Comparison of ENCODE assay signal across 15 cellular contexts in the genomic region with DNA sequence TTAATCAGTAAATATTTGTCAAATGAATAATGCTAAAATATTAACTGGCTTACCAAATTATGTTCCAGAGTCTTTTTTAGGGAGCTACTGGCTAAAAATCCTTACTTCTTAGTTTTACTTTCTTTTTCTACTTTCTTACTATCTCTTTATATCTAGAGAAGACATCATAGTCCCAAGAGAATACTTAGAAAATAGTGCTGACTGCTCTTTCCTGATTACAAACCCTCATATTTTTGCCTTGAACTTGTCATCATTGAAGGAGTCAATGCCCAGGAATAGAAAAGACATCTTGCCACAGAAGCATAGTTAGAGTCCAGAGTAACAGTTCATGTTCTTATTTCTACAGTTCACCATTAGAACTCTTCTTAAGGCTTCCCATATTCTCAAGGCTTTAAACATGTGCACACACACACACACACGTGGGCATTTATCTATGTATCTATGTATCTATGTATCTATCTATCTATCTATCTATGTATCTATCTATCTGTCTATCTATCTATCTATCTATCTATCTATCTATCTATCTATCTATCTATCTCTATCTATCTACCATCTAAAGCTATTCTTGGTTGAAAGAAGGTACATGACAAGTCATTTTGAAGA.
DNase-seq lines count a peak whose midpoint lies in the region; ATAC-seq and TF ChIP-seq lines count a peak whose summit lies in the region.
"Had no signal": no experiment of that assay in that cellular context is flagged by ENCODE, and none has a peak within 500 bp of the region (broad histone marks: within the 10 kb centered on the region; RNA-seq: fewer than 3 reads in every experiment).

No MANE protein-coding gene starts in this region.

- H3K4me2 ChIP-seq in MM.1S (ENCODE audit: low read depth, low read length), result peak overlapping the region; percentile 3; the same call in 1 of the 2 replicates

- TF ChIP-seq CTCF in MM.1S (IDR thresholded peaks at IDR 0.05; ENCODE audit: low read length), result no peak
- no peak for TF ChIP-seq CTCF in choroid plexus epithelial cell (conservative IDR thresholded peaks at IDR 0.05; ENCODE audit: low read depth, low read length)
- no peak for TF ChIP-seq CTCF in transverse colon (IDR thresholded peaks at IDR 0.05)
- no peak for TF ChIP-seq CTCF in GM13976 (IDR thresholded peaks at IDR 0.05; ENCODE audit: borderline replicate concordance, control extremely low read depth, extremely low read depth, insufficient read depth, missing control alignments)

- H2AFZ ChIP-seq in ACC112 (ENCODE audit: low read length, unreplicated experiment) (peak overlapping the region; percentile 81), MM.1S (ENCODE audit: low read length) (no peak overlapping the region)

- H3K4me3 ChIP-seq in ACC112 (ENCODE audit: low read depth, low read length) (peak overlapping the region; percentile 61), MM.1S (ENCODE audit: low read length) (no peak overlapping the region), choroid plexus epithelial cell (ENCODE audit: low read depth, low read length) (no peak overlapping the region), skeletal muscle cell (ENCODE audit: low read depth, low read length) (no peak overlapping the region), transverse colon (no peak overlapping the region)

- H3K4me1 ChIP-seq in ACC112 (ENCODE audit: control insufficient read depth, insufficient read depth, low read length, unreplicated experiment) (peaks cover 31% of the 10 kb centered on the region), MM.1S (ENCODE audit: low read length) (no peaks in the 10 kb centered on the region), transverse colon (no peaks in the 10 kb centered on the region)

- no peaks in the 10 kb centered on the region for H3K27me3 ChIP-seq in ACC112 (ENCODE audit: insufficient read depth, low read length)
- no peaks in the 10 kb centered on the region for H3K27me3 ChIP-seq in MM.1S (replicated peaks; ENCODE audit: insufficient read depth, low read length)
- H3K27me3 ChIP-seq in transverse colon, result no peaks in the 10 kb centered on the region

- TF ChIP-seq POLR2A in transverse colon (IDR thresholded peaks at IDR 0.05), result no peak

- no peaks in the 10 kb centered on the region for H3K9me2 ChIP-seq in MM.1S (replicated peaks; ENCODE audit: insufficient read depth, low read length)

- H3F3A ChIP-seq in MM.1S (ENCODE audit: insufficient read depth, low read length), result no peaks in the 10 kb centered on the region

- H3K9me3 ChIP-seq in MM.1S (replicated peaks; ENCODE audit: insufficient read depth, low read length), result no peaks in the 10 kb centered on the region
- no peaks in the 10 kb centered on the region for H3K9me3 ChIP-seq in transverse colon

- in situ Hi-C loops in transverse colon (cut with MboI; ENCODE audit: low pct_ligation_motif_present in 1 of 4, low pct_unique_long_range_greater_than_20kb in 1 of 4, low sequenced_read_pairs in 3 of 4), result no loop called here
- in situ Hi-C loops in GM13976 (cut with MboI; ENCODE audit: low sequenced_read_pairs, unreplicated experiment), result no loop called here

- H3K79me2 ChIP-seq in ACC112 (ENCODE audit: control insufficient read depth, insufficient read depth, low read length, unreplicated experiment), result no peaks in the 10 kb centered on the region
- no peaks in the 10 kb centered on the region for H3K79me2 ChIP-seq in MM.1S (ENCODE audit: low read length)

- intact Hi-C loops in transverse colon (cut with DNase I; ENCODE audit: low total_unique reads) (no loop called here), left cardiac atrium (cut with DNase I) (no loop called here)

- 56 to 67% methylated on average over 1 of the region's 1 CpG for WGBS in transverse colon (ENCODE audit: low coverage in 1 of 2), 2 donors

- H4K20me1 ChIP-seq in MM.1S (ENCODE audit: insufficient read depth, low read length), result no peaks in the 10 kb centered on the region

- DNase-seq in MM.1S (no peak), choroid plexus epithelial cell (ENCODE audit: low read depth) (peak; percentile 45), skeletal muscle cell (ENCODE audit: low read depth) (peak; percentile 25), transverse colon (no peak), left cardiac atrium (no peak), GM13976 (ENCODE audit: low spot score) (no peak)
- DNase-seq: 8988T; ACHN; CD8-positive, alpha-beta T cell; COR-L47; DMS153; DMS79 treated with DMSO at 0.1 percent for 48 hours; GDM1; HFFc6 had no signal

- TF ChIP-seq EP300 in transverse colon (IDR thresholded peaks at IDR 0.05; ENCODE audit: low read depth), result no peak

- no peak for ATAC-seq in left cardiac atrium
- ATAC-seq: CD8-positive, alpha-beta T cell had no signal

- H3K27ac ChIP-seq in ACC112 (ENCODE audit: low read depth, low read length) (peak overlapping the region; percentile 31), MM.1S (ENCODE audit: low read length) (no peak overlapping the region), transverse colon (no peak overlapping the region)

- H3K36me3 ChIP-seq in ACC112 (ENCODE audit: insufficient read depth, low read length) (no peaks in the 10 kb centered on the region), MM.1S (replicated peaks; ENCODE audit: insufficient read depth, low read length) (no peaks in the 10 kb centered on the region), transverse colon (no peaks in the 10 kb centered on the region)

- H3K9ac ChIP-seq in MM.1S (ENCODE audit: low read length), result no peak overlapping the region

Comparison
In these comparisons a context has a peak if more than half of its experiments do, and no peak if none do; other contexts are left out.
1. DNase-seq: peak in choroid plexus epithelial cell (single experiment) and skeletal muscle cell (single experiment); none in MM.1S (single experiment), transverse colon (single experiment), left cardiac atrium (single experiment) and GM13976 (single experiment).